8 cellular contexts compared by ENCODE assay signal in the genomic region with DNA sequence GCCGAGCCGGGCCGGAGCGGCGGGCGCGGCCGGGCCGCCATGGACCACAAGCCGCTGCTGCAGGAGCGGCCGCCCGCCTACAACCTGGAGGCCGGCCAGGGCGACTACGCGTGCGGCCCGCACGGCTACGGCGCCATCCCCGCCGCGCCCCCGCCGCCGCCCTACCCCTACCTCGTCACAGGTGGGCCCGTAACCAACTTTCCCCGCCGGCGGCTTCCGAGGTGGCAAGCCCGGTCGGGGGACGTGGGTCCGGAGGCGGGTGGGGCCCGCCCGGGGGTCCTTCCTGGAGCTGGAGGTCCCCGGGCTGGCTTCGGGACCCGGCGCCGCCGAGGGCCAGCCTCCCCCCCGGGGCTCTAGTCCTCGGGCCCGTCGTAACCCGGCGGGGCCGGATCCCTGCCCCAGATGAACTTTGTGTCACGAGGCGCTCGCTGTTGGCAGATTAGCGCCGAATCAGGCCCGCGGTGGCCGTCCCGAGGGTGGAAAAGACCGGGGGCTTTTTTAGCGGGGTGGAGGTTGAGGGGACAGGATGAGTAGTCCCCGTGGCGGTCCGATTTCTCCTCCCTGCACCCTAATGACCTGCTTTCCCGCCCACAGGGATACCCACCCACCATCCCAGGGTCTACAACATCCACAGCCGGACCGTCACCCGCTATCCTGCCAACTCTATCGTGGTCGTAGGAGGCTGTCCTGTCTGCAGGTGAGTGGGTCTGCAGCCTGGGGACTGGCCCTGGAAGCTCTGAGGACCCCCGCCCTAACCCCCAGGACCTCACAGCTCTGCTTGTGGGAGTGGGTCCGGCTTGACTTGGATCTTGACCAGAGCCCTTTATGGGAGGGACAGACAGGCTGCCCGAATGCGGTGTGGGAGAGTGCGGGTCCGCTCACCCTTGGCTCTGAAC. TPM values are rescaled to one million over a fixed set of nuclear protein-coding genes. Genes with fewer than 3 reads are reported as not detected.
A peak's percentile ranks its signal among the peaks of the same experiment; 100 is the strongest.
DNase-seq lines count a peak whose midpoint lies in the region; ATAC-seq and TF ChIP-seq lines count a peak whose summit lies in the region.

No MANE protein-coding gene starts in this region.

- H3K4me3 ChIP-seq in gastroesophageal sphincter: peak overlapping the region; percentile 75 to 99

- peaks cover 31% of the 10 kb centered on the region for H3K4me1 Mint-ChIP-seq in activated CD8-positive, alpha-beta T cell treated with anti-CD3 and anti-CD28 coated beads for 36 hours (ENCODE audit: low read depth)
- H3K4me1 Mint-ChIP-seq in progenitor cell of endocrine pancreas (ENCODE audit: low read depth): peaks cover 30% of the 10 kb centered on the region

- peak overlapping the region; percentile 79 for H3K4me3 Mint-ChIP-seq in activated CD8-positive, alpha-beta T cell treated with anti-CD3 and anti-CD28 coated beads for 36 hours
- H3K4me3 Mint-ChIP-seq in progenitor cell of endocrine pancreas (ENCODE audit: low read depth): peak overlapping the region; percentile 90

- intact Hi-C loops in activated CD8-positive, alpha-beta T cell treated with anti-CD3 and anti-CD28 coated beads for 36 hours (cut with micrococcal nuclease): no loop called here

- peaks cover 0 to 5% of the 10 kb centered on the region in 2 donors for H3K36me3 ChIP-seq in gastroesophageal sphincter

- ATAC-seq in GM19372 (IDR thresholded peaks at IDR 0.05; ENCODE audit: low read depth, unreplicated experiment): peak; percentile 37
- ATAC-seq in HG03439 (IDR thresholded peaks at IDR 0.05; ENCODE audit: unreplicated experiment): peak; percentile 20
- ATAC-seq in activated CD8-positive, alpha-beta T cell treated with anti-CD3 and anti-CD28 coated beads for 36 hours: peak; percentile 32
- ATAC-seq in gastroesophageal sphincter: peak; percentile 38

- peaks cover 9 to 61% (median 47%) of the 10 kb centered on the region in 3 donors for H3K4me1 ChIP-seq in gastroesophageal sphincter

- no CpG with 5 or more reads among the region's 80 CpGs for WGBS in gastroesophageal sphincter (ENCODE audit: low coverage in 1 of 2), 2 donors

- no peaks in the 10 kb centered on the region for H3K27me3 ChIP-seq in gastroesophageal sphincter

- CTCF ChIA-PET in activated CD8-positive, alpha-beta T cell treated with anti-CD3 and anti-CD28 coated beads for 36 hours (lab: Charles Lee): no interaction called here

- peak overlapping the region; percentile 73 for H3K27ac Mint-ChIP-seq in activated CD8-positive, alpha-beta T cell treated with anti-CD3 and anti-CD28 coated beads for 36 hours
- H3K27ac Mint-ChIP-seq in progenitor cell of endocrine pancreas: peak overlapping the region; percentile 93

- POLR2A ChIA-PET in activated CD8-positive, alpha-beta T cell treated with anti-CD3 and anti-CD28 coated beads for 36 hours (lab: Charles Lee): interaction anchor here (2.0 kb wide), 1 partner anchor 31 kb away, joined by 7 read pairs; no protein-coding TSS in a partner anchor

- H3K36me3 Mint-ChIP-seq in activated CD8-positive, alpha-beta T cell treated with anti-CD3 and anti-CD28 coated beads for 36 hours (ENCODE audit: low read depth): peaks cover 8% of the 10 kb centered on the region
- peaks cover 7% of the 10 kb centered on the region for H3K36me3 Mint-ChIP-seq in progenitor cell of endocrine pancreas (ENCODE audit: insufficient read depth)

- H3K9me3 Mint-ChIP-seq in activated CD8-positive, alpha-beta T cell treated with anti-CD3 and anti-CD28 coated beads for 36 hours: no peaks in the 10 kb centered on the region
- H3K9me3 Mint-ChIP-seq in progenitor cell of endocrine pancreas (ENCODE audit: low read depth): no peaks in the 10 kb centered on the region

- TF ChIP-seq EP300 in gastroesophageal sphincter (IDR thresholded peaks at IDR 0.05): no peak

- no peak for TF ChIP-seq CTCF in activated CD8-positive, alpha-beta T cell treated with anti-CD3 and anti-CD28 coated beads for 36 hours (IDR thresholded peaks at IDR 0.05)
- TF ChIP-seq CTCF in gastroesophageal sphincter (IDR thresholded peaks at IDR 0.05) (no peak), progenitor cell of endocrine pancreas (IDR thresholded peaks at IDR 0.05; ENCODE audit: unreplicated experiment) (no peak)

- H3K27ac ChIP-seq in gastroesophageal sphincter: peak overlapping the region; percentile 70 to 99 (median 94)

- H3K9me3 ChIP-seq in gastroesophageal sphincter: no peaks in the 10 kb centered on the region

- H3K27me3 Mint-ChIP-seq in activated CD8-positive, alpha-beta T cell treated with anti-CD3 and anti-CD28 coated beads for 36 hours: no peaks in the 10 kb centered on the region
- H3K27me3 Mint-ChIP-seq in progenitor cell of endocrine pancreas: no peaks in the 10 kb centered on the region

- TF ChIP-seq POLR2A in gastroesophageal sphincter (IDR thresholded peaks at IDR 0.05): no peak

- peak; percentile 38 for DNase-seq in CD1c-positive myeloid dendritic cell (ENCODE audit: extremely low spot score)
- peak; percentile 58 for DNase-seq in activated CD8-positive, alpha-beta T cell treated with anti-CD3 and anti-CD28 coated beads for 36 hours
- no peak for DNase-seq in progenitor cell of endocrine pancreas (ENCODE audit: low spot score, unreplicated experiment)
- no peak for DNase-seq in NCI-H524 treated with DMSO at 0.1 percent for 48 hours (lab: John Stamatoyannopoulos, UW)
- DNase-seq in HK-2 (ENCODE audit: unreplicated experiment): no peak

RNA-seq across cellular contexts. Expression of a gene that starts 0.5 kb away (rescaled TPM):
- total RNA-seq in activated CD8-positive, alpha-beta T cell treated with anti-CD3 and anti-CD28 coated beads for 36 hours: 10 to 100 TPM; 44.9 to 47.6 TPM
- total RNA-seq in gastroesophageal sphincter (10 to 100 TPM; 39.0 to 51.4 (median 45.5) TPM), progenitor cell of endocrine pancreas (124 and 125 TPM in 2 replicates)

RNA-seq across cellular contexts. Expression of a gene that starts 30.0 kb away (rescaled TPM):
- total RNA-seq in activated CD8-positive, alpha-beta T cell treated with anti-CD3 and anti-CD28 coated beads for 36 hours: 10 to 100 TPM; 25.6 to 25.7 TPM
- total RNA-seq in gastroesophageal sphincter: 10 to 100 TPM; 18.6 to 22.3 (median 20.4) TPM
- 40.8 and 41.6 TPM in 2 replicates for total RNA-seq in progenitor cell of endocrine pancreas

Comparison
In these comparisons a context has a peak if more than half of its experiments do, and no peak if none do; other contexts are left out.
1. DNase-seq: peak in CD1c-positive myeloid dendritic cell (single experiment) and activated CD8-positive, alpha-beta T cell treated with anti-CD3 and anti-CD28 coated beads for 36 hours (single experiment); none in progenitor cell of endocrine pancreas (single experiment), NCI-H524 treated with DMSO at 0.1 percent for 48 hours (single experiment) and HK-2 (single experiment).
2. Peak in every context shown above with its lines, with median percentiles within 50 percentile points of each other: ATAC-seq.